In the genomic region with DNA sequence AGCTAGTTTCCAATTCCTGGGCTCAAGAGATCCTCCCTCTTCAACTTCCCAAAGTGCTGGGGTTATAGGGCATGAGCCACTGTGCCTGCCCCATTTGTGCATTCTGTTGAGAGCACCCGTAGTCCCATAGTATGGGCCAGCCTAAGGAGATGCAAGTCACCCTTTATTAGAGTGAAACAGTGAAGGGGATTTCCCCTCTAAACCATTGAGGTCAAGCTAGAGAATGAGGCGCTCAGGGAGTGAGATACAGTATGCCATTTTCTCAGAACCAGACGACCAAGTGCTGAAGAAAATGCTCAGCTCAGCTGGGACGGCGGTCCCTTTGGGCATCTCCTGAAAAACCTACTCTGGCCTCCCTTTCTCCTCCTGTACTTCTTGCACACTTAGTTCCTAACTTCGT, we compare ENCODE assay signal across 9 cellular contexts. TPM values are rescaled to one million over a fixed set of nuclear protein-coding genes. Genes with fewer than 3 reads are reported as not detected.
DNase-seq lines count a peak whose midpoint lies in the region; ATAC-seq and TF ChIP-seq lines count a peak whose summit lies in the region.
"Had no signal": no experiment of that assay in that cellular context is flagged by ENCODE, and none has a peak within 500 bp of the region (broad histone marks: within the 10 kb centered on the region; RNA-seq: fewer than 3 reads in every experiment).

No MANE protein-coding gene starts in this region.

- H3K9me3 ChIP-seq in mammary epithelial cell (replicated peaks; ENCODE audit: insufficient read depth, low read length), result no peaks in the 10 kb centered on the region
- H3K9me3 ChIP-seq: HAP-1 had no signal

- 100% methylated on average over 4 of the region's 6 CpGs for WGBS in mammary epithelial cell (ENCODE audit: low coverage, missing lambda C conversion rate)

- no peaks in the 10 kb centered on the region for H3K27me3 ChIP-seq in mammary epithelial cell (ENCODE audit: insufficient read depth, low read length)

- H3K4me3 ChIP-seq in mammary epithelial cell (replicated peaks in 1 of 3; ENCODE audit: insufficient read depth in 1 of 3, low read depth in 2 of 3, low read length in 3 of 3) (no peak overlapping the region), foreskin fibroblast (ENCODE audit: low read depth in 1 of 2, low read length in 2 of 2) (no peak overlapping the region)
- H3K4me3 ChIP-seq: HAP-1 had no signal

- dilution Hi-C loops in mammary epithelial cell (cut with HindIII; ENCODE audit: low sequenced_read_pairs), result loop anchor here (5.0 kb wide), 3 partner anchors 85 to 185 kb away; no protein-coding TSS in a partner anchor

- H3K36me3 ChIP-seq in mammary epithelial cell (ENCODE audit: insufficient read depth, low read length), result peaks cover 7% of the 10 kb centered on the region

- H3K27ac Mint-ChIP-seq in effector memory CD8-positive, alpha-beta T cell, result peak overlapping the region; percentile 23 to 89

- peaks cover 53% of the 10 kb centered on the region for H3K36me3 Mint-ChIP-seq in effector memory CD8-positive, alpha-beta T cell (ENCODE audit: insufficient read depth)

- CTCF ChIA-PET in mammary epithelial cell (lab: Charles Lee; ENCODE audit: low non-redundant PET), result no interaction called here

- peak; percentile 50 for ATAC-seq in GM19467 (IDR thresholded peaks at IDR 0.05; ENCODE audit: unreplicated experiment)
- peak; percentile 52 for ATAC-seq in HG03196 (IDR thresholded peaks at IDR 0.05; ENCODE audit: unreplicated experiment)
- ATAC-seq in effector memory CD8-positive, alpha-beta T cell (replicated peaks), result peak; percentile 64

- BruUV-seq in mammary epithelial cell (replicated peaks; lab: Mats Ljungman, UMichigan), result no TSS peak

- H3K4me3 Mint-ChIP-seq in effector memory CD8-positive, alpha-beta T cell, result peak overlapping the region; percentile 25 to 74

- TF ChIP-seq CTCF in GM13976 (IDR thresholded peaks at IDR 0.05; ENCODE audit: borderline replicate concordance, control extremely low read depth, extremely low read depth, insufficient read depth, missing control alignments) (no peak), mammary epithelial cell (conservative IDR thresholded peaks at IDR 0.05 in 1 of 2, IDR thresholded peaks at IDR 0.05 in 1 of 2; ENCODE audit: extremely low read depth in 1 of 2, insufficient read depth in 1 of 2, low read depth in 1 of 2, low read length in 2 of 2) (no peak), foreskin fibroblast (IDR thresholded peaks at IDR 0.05; ENCODE audit: low read depth, low read length) (no peak)

- peak; percentile 72 for DNase-seq in GM13976 (ENCODE audit: low spot score)
- DNase-seq in effector memory CD8-positive, alpha-beta T cell, result no peak
- no peak for DNase-seq in mammary epithelial cell
- no peak for DNase-seq in occipital lobe (lab: John Stamatoyannopoulos, UW)
- no peak for DNase-seq in foreskin fibroblast
- no peak for DNase-seq in NAMALWA (ENCODE audit: low spot score)

- H3K4me1 ChIP-seq in mammary epithelial cell (ENCODE audit: insufficient read depth, low read length), result peaks cover 10% of the 10 kb centered on the region
- H3K4me1 ChIP-seq: HAP-1 had no signal

- no peak overlapping the region for H2AFZ ChIP-seq in mammary epithelial cell (ENCODE audit: low read depth, low read length)

- H3K4me2 ChIP-seq in mammary epithelial cell (ENCODE audit: insufficient read depth, low read depth, low read length), result no peak overlapping the region

- in situ Hi-C loops in GM13976 (cut with MboI; ENCODE audit: low sequenced_read_pairs, unreplicated experiment), result no loop called here
- in situ Hi-C loops in mammary epithelial cell (cut with MboI; ENCODE audit: low sequenced_read_pairs in 2 of 2), result no loop called here

- peaks cover 25% of the 10 kb centered on the region for H4K20me1 ChIP-seq in mammary epithelial cell (ENCODE audit: insufficient read depth, low read length)

- peaks cover 100% of the 10 kb centered on the region for H3K79me2 ChIP-seq in mammary epithelial cell (ENCODE audit: insufficient read depth, low read length)

- H3K4me1 Mint-ChIP-seq in effector memory CD8-positive, alpha-beta T cell (ENCODE audit: low read depth in 2 of 2), result peaks cover 50 to 76% of the 10 kb centered on the region in 2 donors

- no peaks in the 10 kb centered on the region for H3K27me3 Mint-ChIP-seq in effector memory CD8-positive, alpha-beta T cell

- intact Hi-C loops in mammary epithelial cell (cut with micrococcal nuclease), result no loop called here

- H3K9me3 Mint-ChIP-seq in effector memory CD8-positive, alpha-beta T cell, result no peaks in the 10 kb centered on the region

- H3K9ac ChIP-seq in mammary epithelial cell (ENCODE audit: insufficient read depth, low read length), result no peak overlapping the region

- H3K27ac ChIP-seq in mammary epithelial cell (ENCODE audit: insufficient read depth, low read depth, low read length), result no peak overlapping the region

RNA-seq across cellular contexts. Expression of gene RNF4, which starts 18.7 kb away (rescaled TPM):
- 10 to 100 TPM; 57.3 to 60.2 TPM for total RNA-seq in mammary epithelial cell
- 68.7 TPM for polyA plus RNA-seq in mammary epithelial cell
- polyA minus RNA-seq in mammary epithelial cell, result 93.4 TPM
- 29.6 TPM for total RNA-seq in occipital lobe

RNA-seq across cellular contexts. Expression of gene FAM193A, which starts 48.8 kb away (rescaled TPM):
- total RNA-seq in mammary epithelial cell (10 to 100 TPM; 15.5 to 22.2 TPM), occipital lobe (15.0 TPM)
- polyA plus RNA-seq in mammary epithelial cell, result 4.2 TPM
- polyA minus RNA-seq in mammary epithelial cell, result 14.6 TPM
